8 cellular contexts compared by ENCODE assay signal in the genomic region with DNA sequence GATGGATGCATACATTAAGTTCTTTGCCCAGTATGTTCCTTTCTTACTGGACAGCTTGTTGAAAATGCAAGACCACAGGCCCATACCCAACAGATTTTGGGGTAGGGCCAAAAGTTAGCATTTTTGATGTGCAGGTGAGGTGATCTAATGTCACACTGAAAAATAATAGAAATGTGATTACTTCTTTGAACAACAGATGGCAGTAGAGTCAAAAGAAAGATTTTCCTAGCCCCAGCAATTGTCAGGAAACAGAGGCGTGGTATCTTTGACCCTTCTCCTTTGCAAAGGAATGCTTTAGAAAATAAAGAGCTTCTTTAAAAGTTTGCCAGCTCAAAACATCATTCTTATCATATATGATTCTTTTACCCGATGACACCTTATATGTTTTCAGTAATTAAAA.
DNase-seq lines count a peak whose midpoint lies in the region; ATAC-seq, FAIRE-seq and TF ChIP-seq lines count a peak whose summit lies in the region.

No MANE protein-coding gene starts in this region.

- no peaks in the 10 kb centered on the region for H3K9me3 ChIP-seq in HepG2 (ENCODE audit: low read length)

- TF ChIP-seq EP300 in HepG2 (IDR thresholded peaks at IDR 0.05; ENCODE audit: low read depth in 2 of 2, low read length in 2 of 2) (no peak), HepG2 (CRISPR knock-in tag; IDR thresholded peaks at IDR 0.05; ENCODE audit: borderline replicate concordance) (no peak)

- in situ Hi-C loops in T47D (cut with HindIII; ENCODE audit: low pct_unique_long_range_greater_than_20kb, low sequenced_read_pairs), result no loop called here
- in situ Hi-C loops in HepG2 (cut with HindIII; ENCODE audit: extremely low pct_ligation_motif_present, low pct_unique_long_range_greater_than_20kb), result loop anchor here (5.0 kb wide), 1 partner anchor 1761 kb away; no protein-coding TSS in a partner anchor

- peak; percentile 84 for FAIRE-seq in HepG2 (lab: Jason Lieb, UNC)

- no peaks in the 10 kb centered on the region for H3K4me1 ChIP-seq in HepG2 (ENCODE audit: insufficient read depth, low read length)

- H3K4me2 ChIP-seq in HepG2 (ENCODE audit: low read depth, low read length), result no peak overlapping the region

- no peaks in the 10 kb centered on the region for H3K79me2 ChIP-seq in HepG2 (ENCODE audit: insufficient read depth, low read length)

- H4K20me1 ChIP-seq in HepG2 (ENCODE audit: insufficient read depth, low read length), result no peaks in the 10 kb centered on the region

- no peak overlapping the region for H3K27ac ChIP-seq in HepG2 (ENCODE audit: extremely low read length, insufficient read depth, low read length)

- H3K9ac ChIP-seq in HepG2 (ENCODE audit: insufficient read depth, low read depth, low read length), result no peak overlapping the region

- TF ChIP-seq RAD21 in HepG2 (CRISPR knock-in tag; IDR thresholded peaks at IDR 0.05), result 0 out of 2 replicates have a peak, but pooled peaks have one; percentile 16

- WGBS in HepG2 (ENCODE audit: low lambda C conversion rate), result 6% methylated on average over 2 of the region's 2 CpGs
- 11 to 16% methylated on average over 2 of the region's 2 CpGs for WGBS in lower leg skin, 2 donors

- intact Hi-C loops in HepG2 (cut with micrococcal nuclease; ENCODE audit: unreplicated experiment) (loop anchor here (5.0 kb wide), 1 partner anchor 1761 kb away; no protein-coding TSS in a partner anchor), lower leg skin (cut with DNase I; ENCODE audit: low total_unique reads) (no loop called here)

- H3K36me3 ChIP-seq in HepG2 (replicated peaks in 1 of 2; ENCODE audit: control insufficient read depth in 1 of 2, insufficient read depth in 2 of 2, low read length in 2 of 2), result no peaks in the 10 kb centered on the region

- CTCF ChIA-PET in HepG2 (lab: Yijun Ruan, JAX; ENCODE audit: low intra/inter-chr PET ratio, low total read pairs), result interaction anchor here (1.0 to 2.8 kb wide), 2 partner anchors 1589 to 1592 kb away, joined by 3 to 19 read pairs; no protein-coding TSS in a partner anchor

- TF ChIP-seq POLR2A in HepG2 (IDR thresholded peaks at IDR 0.05; ENCODE audit: insufficient read depth in 1 of 2, low read depth in 2 of 2, low read length in 2 of 2) (no peak), lower leg skin (IDR thresholded peaks at IDR 0.05) (no peak)

- TF ChIP-seq CTCF in HepG2 (CRISPR knock-in tag; IDR thresholded peaks at IDR 0.05) (peak; percentile 63), lower leg skin (IDR thresholded peaks at IDR 0.05) (no peak)

- no peaks in the 10 kb centered on the region for H3K27me3 ChIP-seq in HepG2 (ENCODE audit: control insufficient read depth in 1 of 2, insufficient read depth in 2 of 2, low read length in 2 of 2)

- H3K4me3 ChIP-seq in HepG2 (replicated peaks in 1 of 3; ENCODE audit: insufficient read depth in 1 of 3, low read depth in 2 of 3, low read length in 3 of 3) (no peak overlapping the region), lower leg skin (ENCODE audit: low read depth, poor library complexity, severe bottlenecking) (no peak overlapping the region)

- ATAC-seq in HG02763 (IDR thresholded peaks at IDR 0.05; ENCODE audit: unreplicated experiment) (peak; percentile 60), HepG2 (peak; percentile 56; the same call in 2 of the 3 replicates), HG02970 (IDR thresholded peaks at IDR 0.05; ENCODE audit: low FRiP score, unreplicated experiment) (no peak)

- peak; percentile 85 for DNase-seq in NCI-H510A treated with DMSO at 0.1 percent for 48 hours (lab: John Stamatoyannopoulos, UW)
- DNase-seq in NCI-H510A (lab: John Stamatoyannopoulos, UW), result no peak
- DNase-seq in NCI-H2107 treated with DMSO at 0.1 percent for 48 hours (lab: John Stamatoyannopoulos, UW; ENCODE audit: unreplicated experiment), result peak; percentile 63
- peak; percentile 18 to 40 for DNase-seq in T47D (ENCODE audit: low read depth in 1 of 2, low spot score in 1 of 2)
- peak; percentile 5 for DNase-seq in HepG2 (ENCODE audit: low spot score)
- no peak for DNase-seq in lower leg skin (ENCODE audit: low spot score in 2 of 2)

- POLR2A ChIA-PET in HepG2 (lab: Yijun Ruan, JAX), result no interaction called here

- no peak overlapping the region for H2AFZ ChIP-seq in HepG2 (ENCODE audit: low read length)

- no TSS peak for BruUV-seq in HepG2 (replicated peaks; lab: Mats Ljungman, UMichigan)

TF ChIP-seq in HepG2, 621 proteins besides CTCF, POLR2A, EP300 and RAD21:
- peak; percentile 70 for TF ChIP-seq STAG1 (CRISPR knock-in tag; IDR thresholded peaks at IDR 0.05)
- TF ChIP-seq, protein P1, sequence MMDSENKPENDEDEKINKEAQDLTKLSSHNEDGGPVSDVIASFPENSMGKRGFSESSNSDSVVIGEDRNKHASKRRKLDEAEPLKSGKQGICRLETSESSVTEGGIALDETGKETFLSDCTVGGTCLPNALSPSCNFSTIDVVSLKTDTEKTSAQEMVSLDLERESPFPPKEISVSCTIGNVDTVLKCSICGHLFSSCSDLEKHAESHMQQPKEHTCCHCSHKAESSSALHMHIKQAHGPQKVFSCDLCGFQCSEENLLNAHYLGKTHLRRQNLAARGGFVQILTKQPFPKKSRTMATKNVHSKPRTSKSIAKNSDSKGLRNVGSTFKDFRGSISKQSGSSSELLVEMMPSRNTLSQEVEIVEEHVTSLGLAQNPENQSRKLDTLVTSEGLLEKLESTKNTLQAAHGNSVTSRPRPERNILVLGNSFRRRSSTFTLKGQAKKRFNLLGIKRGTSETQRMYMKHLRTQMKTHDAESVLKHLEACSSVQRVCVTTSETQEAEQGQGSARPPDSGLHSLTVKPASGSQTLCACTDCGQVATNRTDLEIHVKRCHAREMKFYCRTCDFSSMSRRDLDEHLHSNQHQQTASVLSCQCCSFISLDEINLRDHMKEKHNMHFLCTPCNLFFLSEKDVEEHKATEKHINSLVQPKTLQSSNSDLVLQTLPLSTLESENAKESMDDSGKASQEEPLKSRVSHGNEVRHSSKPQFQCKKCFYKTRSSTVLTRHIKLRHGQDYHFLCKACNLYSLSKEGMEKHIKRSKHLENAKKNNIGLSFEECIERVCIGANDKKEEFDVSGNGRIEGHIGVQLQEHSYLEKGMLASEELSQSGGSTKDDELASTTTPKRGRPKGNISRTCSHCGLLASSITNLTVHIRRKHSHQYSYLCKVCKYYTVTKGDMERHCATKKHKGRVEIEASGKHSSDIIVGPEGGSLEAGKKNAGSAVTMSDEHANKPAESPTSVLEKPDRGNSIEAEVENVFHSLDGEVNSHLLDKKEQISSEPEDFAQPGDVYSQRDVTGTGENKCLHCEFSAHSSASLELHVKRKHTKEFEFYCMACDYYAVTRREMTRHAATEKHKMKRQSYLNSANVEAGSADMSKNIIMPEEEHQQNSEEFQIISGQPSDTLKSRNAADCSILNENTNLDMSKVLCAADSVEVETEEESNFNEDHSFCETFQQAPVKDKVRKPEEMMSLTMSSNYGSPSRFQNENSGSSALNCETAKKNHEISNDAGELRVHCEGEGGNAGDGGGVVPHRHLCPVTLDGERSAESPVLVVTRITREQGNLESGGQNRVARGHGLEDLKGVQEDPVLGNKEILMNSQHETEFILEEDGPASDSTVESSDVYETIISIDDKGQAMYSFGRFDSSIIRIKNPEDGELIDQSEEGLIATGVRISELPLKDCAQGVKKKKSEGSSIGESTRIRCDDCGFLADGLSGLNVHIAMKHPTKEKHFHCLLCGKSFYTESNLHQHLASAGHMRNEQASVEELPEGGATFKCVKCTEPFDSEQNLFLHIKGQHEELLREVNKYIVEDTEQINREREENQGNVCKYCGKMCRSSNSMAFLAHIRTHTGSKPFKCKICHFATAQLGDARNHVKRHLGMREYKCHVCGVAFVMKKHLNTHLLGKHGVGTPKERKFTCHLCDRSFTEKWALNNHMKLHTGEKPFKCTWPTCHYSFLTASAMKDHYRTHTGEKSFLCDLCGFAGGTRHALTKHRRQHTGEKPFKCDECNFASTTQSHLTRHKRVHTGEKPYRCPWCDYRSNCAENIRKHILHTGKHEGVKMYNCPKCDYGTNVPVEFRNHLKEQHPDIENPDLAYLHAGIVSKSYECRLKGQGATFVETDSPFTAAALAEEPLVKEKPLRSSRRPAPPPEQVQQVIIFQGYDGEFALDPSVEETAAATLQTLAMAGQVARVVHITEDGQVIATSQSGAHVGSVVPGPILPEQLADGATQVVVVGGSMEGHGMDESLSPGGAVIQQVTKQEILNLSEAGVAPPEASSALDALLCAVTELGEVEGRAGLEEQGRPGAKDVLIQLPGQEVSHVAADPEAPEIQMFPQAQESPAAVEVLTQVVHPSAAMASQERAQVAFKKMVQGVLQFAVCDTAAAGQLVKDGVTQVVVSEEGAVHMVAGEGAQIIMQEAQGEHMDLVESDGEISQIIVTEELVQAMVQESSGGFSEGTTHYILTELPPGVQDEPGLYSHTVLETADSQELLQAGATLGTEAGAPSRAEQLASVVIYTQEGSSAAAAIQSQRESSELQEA (CRISPR knock-in tag; IDR thresholded peaks at IDR 0.05; ENCODE audit: not compliant biosample characterization), result no peak
- TF ChIP-seq, protein P2, sequence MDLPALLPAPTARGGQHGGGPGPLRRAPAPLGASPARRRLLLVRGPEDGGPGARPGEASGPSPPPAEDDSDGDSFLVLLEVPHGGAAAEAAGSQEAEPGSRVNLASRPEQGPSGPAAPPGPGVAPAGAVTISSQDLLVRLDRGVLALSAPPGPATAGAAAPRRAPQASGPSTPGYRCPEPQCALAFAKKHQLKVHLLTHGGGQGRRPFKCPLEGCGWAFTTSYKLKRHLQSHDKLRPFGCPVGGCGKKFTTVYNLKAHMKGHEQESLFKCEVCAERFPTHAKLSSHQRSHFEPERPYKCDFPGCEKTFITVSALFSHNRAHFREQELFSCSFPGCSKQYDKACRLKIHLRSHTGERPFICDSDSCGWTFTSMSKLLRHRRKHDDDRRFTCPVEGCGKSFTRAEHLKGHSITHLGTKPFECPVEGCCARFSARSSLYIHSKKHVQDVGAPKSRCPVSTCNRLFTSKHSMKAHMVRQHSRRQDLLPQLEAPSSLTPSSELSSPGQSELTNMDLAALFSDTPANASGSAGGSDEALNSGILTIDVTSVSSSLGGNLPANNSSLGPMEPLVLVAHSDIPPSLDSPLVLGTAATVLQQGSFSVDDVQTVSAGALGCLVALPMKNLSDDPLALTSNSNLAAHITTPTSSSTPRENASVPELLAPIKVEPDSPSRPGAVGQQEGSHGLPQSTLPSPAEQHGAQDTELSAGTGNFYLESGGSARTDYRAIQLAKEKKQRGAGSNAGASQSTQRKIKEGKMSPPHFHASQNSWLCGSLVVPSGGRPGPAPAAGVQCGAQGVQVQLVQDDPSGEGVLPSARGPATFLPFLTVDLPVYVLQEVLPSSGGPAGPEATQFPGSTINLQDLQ (CRISPR knock-in tag; IDR thresholded peaks at IDR 0.05), result no peak
- peak; percentile 26 for TF ChIP-seq SMC3 (IDR thresholded peaks at IDR 0.05; ENCODE audit: low read length)

Comparison
In these comparisons a context has a peak if more than half of its experiments do, and no peak if none do; other contexts are left out.
1. DNase-seq: peak in NCI-H510A treated with DMSO at 0.1 percent for 48 hours (single experiment), NCI-H2107 treated with DMSO at 0.1 percent for 48 hours (single experiment), T47D (2 of 2) and HepG2 (single experiment); none in NCI-H510A (single experiment) and lower leg skin (0 of 2).